In genomic region chr1:24735156-24735618, GRCh38 we compare ENCODE assay signal across 11 cellular contexts. TPM values are rescaled to one million over a fixed set of nuclear protein-coding genes. Genes with fewer than 3 reads are reported as not detected.
A peak's percentile ranks its signal among the peaks of the same experiment; 100 is the strongest.
DNase-seq lines count a peak whose midpoint lies in the region; TF ChIP-seq lines count a peak whose summit lies in the region.
"Had no signal": no experiment of that assay in that cellular context is flagged by ENCODE, and none has a peak within 500 bp of the region (broad histone marks: within the 10 kb centered on the region; RNA-seq: fewer than 3 reads in every experiment).

No MANE protein-coding gene starts in this region.

- H3K9me3 ChIP-seq in OCI-LY7 (ENCODE audit: low read length) = no peaks in the 10 kb centered on the region
- no peaks in the 10 kb centered on the region for H3K9me3 ChIP-seq in fibroblast of lung (ENCODE audit: control insufficient read depth, insufficient read depth, low read depth, low read length)
- H3K9me3 ChIP-seq in neuronal stem cell (replicated peaks in 1 of 2; ENCODE audit: control insufficient read depth in 2 of 2, insufficient read depth in 1 of 2, low read depth in 1 of 2, low read length in 2 of 2) = no peaks in the 10 kb centered on the region

- no peaks in the 10 kb centered on the region for H3K79me1 ChIP-seq in neuronal stem cell (ENCODE audit: low read depth, low read length)

- H3K27ac ChIP-seq in ACC112 (ENCODE audit: low read depth, low read length) = no peak overlapping the region
- peak overlapping the region; percentile 3 for H3K27ac ChIP-seq in OCI-LY7 (ENCODE audit: low read depth, low read length, poor library complexity, severe bottlenecking)
- H3K27ac ChIP-seq in fibroblast of lung (ENCODE audit: insufficient read depth, low read length) = peak overlapping the region; percentile 39
- no peak overlapping the region for H3K27ac ChIP-seq in neuronal stem cell (replicated peaks; ENCODE audit: low read length)

- H3K23ac ChIP-seq in neuronal stem cell (ENCODE audit: low read depth, low read length, poor library complexity) = no peak overlapping the region

- POLR2A ChIA-PET in OCI-LY7 (lab: Charles Lee) = interaction anchor here (0.9 kb wide), 1 partner anchor 228 kb away, joined by 4 read pairs; no protein-coding TSS in a partner anchor

- H3K4me2 ChIP-seq in OCI-LY7 (ENCODE audit: low read length) (peak overlapping the region; percentile 65; the same call in 1 of the 2 replicates), fibroblast of lung (ENCODE audit: extremely low read depth, insufficient read depth, low read length) (peak overlapping the region; percentile 70), neuronal stem cell (ENCODE audit: insufficient read depth, low read length, poor library complexity, severe bottlenecking) (no peak overlapping the region)

- no peak overlapping the region for H2BK5ac ChIP-seq in neuronal stem cell (ENCODE audit: low read length)

- H2AFZ ChIP-seq in ACC112 (ENCODE audit: low read length, unreplicated experiment) = peak overlapping the region; percentile 98
- H2AFZ ChIP-seq in OCI-LY7 (ENCODE audit: low read length) = peak overlapping the region; percentile 90
- H2AFZ ChIP-seq in fibroblast of lung (ENCODE audit: low read length) = peak overlapping the region; percentile 54
- peak overlapping the region; percentile 74 for H2AFZ ChIP-seq in neuronal stem cell (ENCODE audit: low read length)

- no CpG with 5 or more reads among the region's 8 CpGs for WGBS in neuronal stem cell (ENCODE audit: extremely low coverage in 2 of 2, insufficient read length in 2 of 2, insufficient replicate concordance in 1 of 2), 2 donors

- H3K27me3 Mint-ChIP-seq in activated naive CD4-positive, alpha-beta T cell treated with anti-CD3 and anti-CD28 coated beads for 36 hours (ENCODE audit: low read depth) = no peaks in the 10 kb centered on the region

- H3K27me3 ChIP-seq in ACC112 (ENCODE audit: insufficient read depth, low read length) = no peaks in the 10 kb centered on the region
- no peaks in the 10 kb centered on the region for H3K27me3 ChIP-seq in fibroblast of lung (ENCODE audit: control insufficient read depth, insufficient read depth, low read length)
- no peaks in the 10 kb centered on the region for H3K27me3 ChIP-seq in neuronal stem cell (ENCODE audit: control insufficient read depth in 3 of 3, insufficient read depth in 3 of 3, low read depth in 1 of 3, low read length in 3 of 3)

- no peak overlapping the region for H4K8ac ChIP-seq in neuronal stem cell (ENCODE audit: low read depth, low read length)

- H3K9me2 ChIP-seq in OCI-LY7 (ENCODE audit: insufficient read depth, low read length) = no peaks in the 10 kb centered on the region

- H2BK120ac ChIP-seq in neuronal stem cell (ENCODE audit: low read depth, low read length) = no peak overlapping the region

- intact Hi-C loops in OCI-LY7 (cut with micrococcal nuclease; ENCODE audit: unreplicated experiment) = no loop called here
- intact Hi-C loops in activated naive CD4-positive, alpha-beta T cell treated with anti-CD3 and anti-CD28 coated beads for 36 hours (cut with micrococcal nuclease) = no loop called here

- H4K91ac ChIP-seq in neuronal stem cell (ENCODE audit: low read depth, low read length, poor library complexity) = no peak overlapping the region

- H3K4me1 Mint-ChIP-seq in activated naive CD4-positive, alpha-beta T cell treated with anti-CD3 and anti-CD28 coated beads for 36 hours (ENCODE audit: low read depth) = no peaks in the 10 kb centered on the region

- H2BK12ac ChIP-seq in neuronal stem cell (ENCODE audit: low read length) = no peak overlapping the region

- no peak for TF ChIP-seq CTCF in OCI-LY7 (conservative IDR thresholded peaks at IDR 0.05; ENCODE audit: low read length)
- no peak for TF ChIP-seq CTCF in fibroblast of lung (conservative IDR thresholded peaks at IDR 0.05 in 1 of 2, IDR thresholded peaks at IDR 0.05 in 1 of 2; ENCODE audit: low read depth in 1 of 2, low read length in 2 of 2)

- H3K36me3 ChIP-seq in ACC112 (ENCODE audit: insufficient read depth, low read length) = no peaks in the 10 kb centered on the region
- no peaks in the 10 kb centered on the region for H3K36me3 ChIP-seq in OCI-LY7 (ENCODE audit: insufficient read depth, low read length)
- no peaks in the 10 kb centered on the region for H3K36me3 ChIP-seq in fibroblast of lung (ENCODE audit: control insufficient read depth, insufficient read depth, low read length)
- no peaks in the 10 kb centered on the region for H3K36me3 ChIP-seq in neuronal stem cell (replicated peaks in 1 of 2; ENCODE audit: control insufficient read depth in 2 of 2, insufficient read depth in 2 of 2, low read length in 2 of 2)

- no peak overlapping the region for H2BK15ac ChIP-seq in neuronal stem cell (ENCODE audit: low read length)

- H3K4me3 ChIP-seq in ACC112 (ENCODE audit: low read depth, low read length) (no peak overlapping the region), OCI-LY7 (ENCODE audit: low read depth, low read length, poor library complexity, severe bottlenecking) (no peak overlapping the region), fibroblast of lung (replicated peaks in 1 of 4; ENCODE audit: control extremely low read depth in 1 of 4, insufficient read depth in 1 of 4, low read depth in 3 of 4, low read length in 4 of 4) (peak overlapping the region in 1 of 4 experiments; percentile 18), neuronal stem cell (ENCODE audit: low read length in 2 of 2) (no peak overlapping the region)

- no peak overlapping the region for H2AK5ac ChIP-seq in neuronal stem cell (ENCODE audit: low read depth, low read length)

- H3K9ac ChIP-seq in fibroblast of lung (ENCODE audit: insufficient read depth, low read length) (no peak overlapping the region), neuronal stem cell (ENCODE audit: low read depth, low read length, poor library complexity) (no peak overlapping the region)

- no peak for DNase-seq in OCI-LY7 (ENCODE audit: low spot score)
- DNase-seq in fibroblast of lung (ENCODE audit: low read depth in 2 of 2) = no peak
- no peak for DNase-seq in neuronal stem cell (ENCODE audit: low spot score)
- DNase-seq in NCI-H2029 treated with DMSO at 0.1 percent for 48 hours (lab: John Stamatoyannopoulos, UW) = no peak
- DNase-seq in NCI-H1105 (lab: John Stamatoyannopoulos, UW) = no peak
- DNase-seq in activated naive CD4-positive, alpha-beta T cell treated with anti-CD3 and anti-CD28 coated beads for 36 hours = no peak
- DNase-seq in HCEC 1CT = no peak
- DNase-seq: activated naive CD4-positive, alpha-beta T cell; NCI-H226; SHP77 had no signal

- H3K9me3 Mint-ChIP-seq in activated naive CD4-positive, alpha-beta T cell treated with anti-CD3 and anti-CD28 coated beads for 36 hours = no peaks in the 10 kb centered on the region

- H3K14ac ChIP-seq in neuronal stem cell (ENCODE audit: low read length) = no peak overlapping the region

- H4K20me1 ChIP-seq in OCI-LY7 (ENCODE audit: insufficient read depth, low read length) (no peaks in the 10 kb centered on the region), fibroblast of lung (ENCODE audit: control insufficient read depth, extremely low read depth, insufficient read depth, low read length) (no peaks in the 10 kb centered on the region)

- no peak overlapping the region for H3K18ac ChIP-seq in neuronal stem cell (ENCODE audit: low read length)

- H3K4me1 ChIP-seq in ACC112 (ENCODE audit: control insufficient read depth, insufficient read depth, low read length, unreplicated experiment) (peaks cover 12% of the 10 kb centered on the region), OCI-LY7 (ENCODE audit: insufficient read depth, low read length, poor library complexity, severe bottlenecking) (peaks cover 33% of the 10 kb centered on the region), fibroblast of lung (ENCODE audit: control insufficient read depth, extremely low read depth, insufficient read depth, low read length) (peaks cover 8% of the 10 kb centered on the region), neuronal stem cell (ENCODE audit: control insufficient read depth in 2 of 2, insufficient read depth in 1 of 2, low read depth in 1 of 2, low read length in 2 of 2) (peaks cover 15 to 24% of the 10 kb centered on the region in 2 donors)

- H3K4me3 Mint-ChIP-seq in activated naive CD4-positive, alpha-beta T cell treated with anti-CD3 and anti-CD28 coated beads for 36 hours = no peak overlapping the region

- H3K36me3 Mint-ChIP-seq in activated naive CD4-positive, alpha-beta T cell treated with anti-CD3 and anti-CD28 coated beads for 36 hours (ENCODE audit: low read depth) = no peaks in the 10 kb centered on the region

- H3K79me2 ChIP-seq in ACC112 (ENCODE audit: control insufficient read depth, insufficient read depth, low read length, unreplicated experiment) (no peaks in the 10 kb centered on the region), OCI-LY7 (ENCODE audit: insufficient read depth, low read depth, low read length) (no peaks in the 10 kb centered on the region), fibroblast of lung (ENCODE audit: control insufficient read depth, insufficient read depth, low read length) (no peaks in the 10 kb centered on the region)

- CTCF ChIA-PET in OCI-LY7 (lab: Charles Lee; ENCODE audit: unreplicated experiment) = no interaction called here
- CTCF ChIA-PET in activated naive CD4-positive, alpha-beta T cell treated with anti-CD3 and anti-CD28 coated beads for 36 hours (lab: Charles Lee) = interaction anchor here (0.5 to 1.5 kb wide), 3 partner anchors 46 to 143 kb away, joined by 3 to 7 read pairs (median 6); no protein-coding TSS in a partner anchor

- BruUV-seq in OCI-LY7 (replicated peaks; lab: Mats Ljungman, UMichigan) = no TSS peak

- no peak overlapping the region for H3K4ac ChIP-seq in neuronal stem cell (ENCODE audit: low read length)

- H3K27ac Mint-ChIP-seq in activated naive CD4-positive, alpha-beta T cell treated with anti-CD3 and anti-CD28 coated beads for 36 hours = no peak overlapping the region

RNA-seq across cellular contexts. Expression of gene CLIC4, which starts 10.1 kb away (rescaled TPM):
- total RNA-seq in OCI-LY7 (2014; rRNA removed; shearing (Covaris generic)) = 35.5 and 35.7 TPM in 2 replicates
- total RNA-seq in OCI-LY7 (2022) (113 and 116 TPM in 2 replicates), fibroblast of lung (309 and 368 TPM in 2 replicates)
- polyA plus RNA-seq in fibroblast of lung = 310 and 494 TPM in 2 replicates
- polyA plus RNA-seq in fibroblast of lung (2012) = 243 and 393 TPM in 2 replicates
- polyA minus RNA-seq in fibroblast of lung (ENCODE audit: low replicate concordance) = 29.9 and 44.7 TPM in 2 replicates
- polyA plus RNA-seq in neuronal stem cell (2013, experiment 1 of 2) = 102 TPM
- 104 TPM for polyA plus RNA-seq in neuronal stem cell (2013, experiment 2 of 2)
- 10 to 100 TPM; 38.0 to 44.3 TPM for total RNA-seq in activated naive CD4-positive, alpha-beta T cell treated with anti-CD3 and anti-CD28 coated beads for 36 hours

Comparison
In these comparisons a context has a peak if more than half of its experiments do, and no peak if none do; other contexts are left out.
1. H3K27ac ChIP-seq: peak in OCI-LY7 (single experiment) and fibroblast of lung (single experiment); none in ACC112 (single experiment) and neuronal stem cell (single experiment).
2. Peak in every context shown above with its lines, with median percentiles within 50 percentile points of each other: H2AFZ ChIP-seq.